Comparison of ENCODE assay signal across 10 cellular contexts in the genomic region with DNA sequence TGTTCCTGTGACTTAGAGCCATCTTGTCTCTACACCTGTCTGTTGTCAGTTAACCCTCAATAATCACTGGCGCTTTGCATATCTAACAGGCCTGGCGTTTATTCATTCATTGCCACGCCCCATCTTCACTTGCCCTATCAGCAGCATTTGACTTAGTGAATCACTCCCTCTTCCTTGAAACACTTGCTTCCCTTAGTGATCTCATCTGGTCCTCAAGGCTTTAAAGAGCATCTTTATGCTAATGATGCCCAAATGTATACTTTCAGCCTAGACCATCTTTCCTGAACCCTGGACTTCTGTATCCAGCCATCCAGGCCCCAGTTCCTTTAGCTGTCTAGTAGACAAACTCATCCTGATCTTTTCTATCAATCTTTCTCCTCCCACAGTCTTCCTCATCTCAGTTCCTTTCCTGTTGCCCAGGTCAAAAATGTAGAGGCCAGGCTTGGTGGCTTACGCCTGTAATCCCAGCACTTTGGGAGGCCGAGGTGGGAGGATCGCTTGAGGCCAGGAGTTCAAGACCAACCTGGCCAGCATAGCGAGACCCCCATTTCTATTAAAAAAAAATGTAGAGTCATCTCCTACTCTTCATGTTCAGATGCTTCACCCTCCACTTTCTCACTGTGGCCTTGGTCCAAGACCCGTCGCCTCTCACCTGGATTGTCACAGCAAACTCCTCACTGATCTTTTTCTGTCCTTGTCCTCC. TPM values are rescaled to one million over a fixed set of nuclear protein-coding genes. Genes with fewer than 3 reads are reported as not detected.
DNase-seq lines count a peak whose midpoint lies in the region; ATAC-seq lines count a peak whose summit lies in the region.
"Had no signal": no experiment of that assay in that cellular context is flagged by ENCODE, and none has a peak within 500 bp of the region (broad histone marks: within the 10 kb centered on the region; RNA-seq: fewer than 3 reads in every experiment).

No MANE protein-coding gene starts in this region.

- no peak overlapping the region for H3K27ac Mint-ChIP-seq in activated CD4-positive, alpha-beta T cell treated with anti-CD3 and anti-CD28 coated beads for 36 hours
- no peak overlapping the region for H3K27ac Mint-ChIP-seq in effector memory CD8-positive, alpha-beta T cell

- H3K27me3 Mint-ChIP-seq in activated CD4-positive, alpha-beta T cell treated with anti-CD3 and anti-CD28 coated beads for 36 hours = peaks cover 53% of the 10 kb centered on the region
- H3K27me3 Mint-ChIP-seq in effector memory CD8-positive, alpha-beta T cell = peaks cover 58 to 74% of the 10 kb centered on the region in 2 donors

- no peaks in the 10 kb centered on the region for H3K36me3 Mint-ChIP-seq in activated CD4-positive, alpha-beta T cell treated with anti-CD3 and anti-CD28 coated beads for 36 hours (ENCODE audit: low read depth)
- peaks cover 3% of the 10 kb centered on the region for H3K36me3 Mint-ChIP-seq in effector memory CD8-positive, alpha-beta T cell (ENCODE audit: insufficient read depth)

- H3K9me3 Mint-ChIP-seq in activated CD4-positive, alpha-beta T cell treated with anti-CD3 and anti-CD28 coated beads for 36 hours (ENCODE audit: low read depth) = no peaks in the 10 kb centered on the region
- no peaks in the 10 kb centered on the region for H3K9me3 Mint-ChIP-seq in effector memory CD8-positive, alpha-beta T cell

- intact Hi-C loops in activated CD4-positive, alpha-beta T cell treated with anti-CD3 and anti-CD28 coated beads for 36 hours (cut with DNase I, micrococcal nuclease) = no loop called here
- intact Hi-C loops in posterior vena cava (cut with DNase I) = no loop called here

- DNase-seq in activated CD4-positive, alpha-beta T cell treated with anti-CD3 and anti-CD28 coated beads for 36 hours = no peak
- DNase-seq in activated CD4-positive, alpha-beta T cell treated with anti-CD3 and anti-CD28 coated beads for 4 hours = no peak
- DNase-seq in M059J (ENCODE audit: low read depth) = peak; percentile 42
- no peak for DNase-seq in effector memory CD8-positive, alpha-beta T cell
- peak; percentile 34 for DNase-seq in posterior vena cava (ENCODE audit: low spot score)
- DNase-seq in GM03348 (ENCODE audit: low spot score) = no peak
- no peak for DNase-seq in Kasumi-1 (lab: John Stamatoyannopoulos, UW)
- DNase-seq: NCI-H2029 had no signal

- CTCF ChIA-PET in activated CD4-positive, alpha-beta T cell treated with anti-CD3 and anti-CD28 coated beads for 36 hours (lab: Charles Lee) = no interaction called here

- no peak overlapping the region for H3K4me3 Mint-ChIP-seq in activated CD4-positive, alpha-beta T cell treated with anti-CD3 and anti-CD28 coated beads for 36 hours
- peak overlapping the region; percentile 84 to 87 for H3K4me3 Mint-ChIP-seq in effector memory CD8-positive, alpha-beta T cell

- H3K4me1 Mint-ChIP-seq in activated CD4-positive, alpha-beta T cell treated with anti-CD3 and anti-CD28 coated beads for 36 hours = peaks cover 10% of the 10 kb centered on the region
- peaks cover 9 to 10% of the 10 kb centered on the region in 2 donors for H3K4me1 Mint-ChIP-seq in effector memory CD8-positive, alpha-beta T cell (ENCODE audit: low read depth in 2 of 2)

- POLR2A ChIA-PET in activated CD4-positive, alpha-beta T cell treated with anti-CD3 and anti-CD28 coated beads for 36 hours (lab: Charles Lee) = no interaction called here

- peak; percentile 51 for ATAC-seq in activated CD4-positive, alpha-beta T cell treated with anti-CD3 and anti-CD28 coated beads for 36 hours
- no peak for ATAC-seq in effector memory CD8-positive, alpha-beta T cell (replicated peaks)
- no peak for ATAC-seq in GM19467 (IDR thresholded peaks at IDR 0.05; ENCODE audit: unreplicated experiment)
- ATAC-seq: SK-N-SH treated with all-trans-retinoic acid at 6 μM for 48 hours had no signal

RNA-seq across cellular contexts. Expression of a gene that starts 1.4 kb away (rescaled TPM):
- under 1 TPM; 0.16 to 0.18 TPM for total RNA-seq in activated CD4-positive, alpha-beta T cell treated with anti-CD3 and anti-CD28 coated beads for 36 hours
- total RNA-seq in M059J (2014; rRNA removed; shearing (Covaris generic)) = 0.10 and 0.15 TPM in 2 replicates
- total RNA-seq in posterior vena cava = 1 to 10 TPM; 1.2 to 4.7 TPM

RNA-seq across cellular contexts. Expression of a gene that starts 46.3 kb away (rescaled TPM):
- not detected for total RNA-seq in activated CD4-positive, alpha-beta T cell treated with anti-CD3 and anti-CD28 coated beads for 36 hours
- not detected in 2 replicates for total RNA-seq in M059J (2014; rRNA removed; shearing (Covaris generic))
- not detected for total RNA-seq in posterior vena cava

Comparison
In these comparisons a context has a peak if more than half of its experiments do, and no peak if none do; other contexts are left out.
1. DNase-seq: peak in M059J (single experiment) and posterior vena cava (single experiment); none in activated CD4-positive, alpha-beta T cell treated with anti-CD3 and anti-CD28 coated beads for 36 hours (single experiment), activated CD4-positive, alpha-beta T cell treated with anti-CD3 and anti-CD28 coated beads for 4 hours (0 of 2), effector memory CD8-positive, alpha-beta T cell (0 of 3), GM03348 (single experiment) and Kasumi-1 (0 of 2).